ENCODE assay signal across 12 cellular contexts in the genomic region with DNA sequence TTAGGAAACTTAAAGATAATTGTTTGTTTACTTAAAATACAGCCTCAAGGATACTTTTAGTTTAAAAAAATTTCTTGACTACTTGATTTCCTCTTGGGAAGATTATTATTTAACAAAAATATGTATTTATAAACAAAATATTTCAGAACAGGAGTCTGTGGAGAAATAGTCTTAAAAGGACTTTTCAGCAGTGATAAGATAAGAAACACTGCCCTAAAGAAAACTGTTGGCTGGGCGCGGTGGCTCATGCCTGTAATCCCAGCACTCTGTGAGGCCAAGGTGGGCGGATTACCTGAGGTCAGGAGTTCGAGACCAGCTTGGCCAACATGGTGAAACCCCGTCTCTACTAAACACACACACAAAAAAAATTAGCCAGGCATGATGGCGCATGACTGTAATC.
"Had no signal": no experiment of that assay in that cellular context is flagged by ENCODE, and none has a peak within 500 bp of the region (broad histone marks: within the 10 kb centered on the region; RNA-seq: fewer than 3 reads in every experiment).

No MANE protein-coding gene starts in this region.

- H3K27me3 ChIP-seq: colonic mucosa, neural progenitor cell, pancreas had no signal

- DNase-seq: activated CD4-positive, alpha-beta T cell treated with anti-CD3 and anti-CD28 coated beads, Interleukin-2, amount 50 U/mL, for 1 hour; activated T-cell treated with anti-CD3 and anti-CD28 coated beads for 4 hours; anterior cingulate cortex; colonic mucosa; effector CD8-positive, alpha-beta T cell; pancreas; retina; SIG-M5; small intestine had no signal

- H3K4me3 ChIP-seq: colonic mucosa, neural progenitor cell, pancreas had no signal

- ATAC-seq: activated naive CD4-positive, alpha-beta T cell treated with anti-CD3 and anti-CD28 coated beads, Interleukin-2, amount 50 U/mL, for 72 hours; left lobe of liver had no signal

- H3K36me3 ChIP-seq: colonic mucosa, neural progenitor cell, pancreas had no signal

- H3K27ac ChIP-seq: colonic mucosa, neural progenitor cell, pancreas had no signal

- H3K4me1 ChIP-seq: colonic mucosa, neural progenitor cell had no signal

- H3K9me3 ChIP-seq: colonic mucosa, pancreas had no signal
